11 cellular contexts compared by ENCODE assay signal in the genomic region with DNA sequence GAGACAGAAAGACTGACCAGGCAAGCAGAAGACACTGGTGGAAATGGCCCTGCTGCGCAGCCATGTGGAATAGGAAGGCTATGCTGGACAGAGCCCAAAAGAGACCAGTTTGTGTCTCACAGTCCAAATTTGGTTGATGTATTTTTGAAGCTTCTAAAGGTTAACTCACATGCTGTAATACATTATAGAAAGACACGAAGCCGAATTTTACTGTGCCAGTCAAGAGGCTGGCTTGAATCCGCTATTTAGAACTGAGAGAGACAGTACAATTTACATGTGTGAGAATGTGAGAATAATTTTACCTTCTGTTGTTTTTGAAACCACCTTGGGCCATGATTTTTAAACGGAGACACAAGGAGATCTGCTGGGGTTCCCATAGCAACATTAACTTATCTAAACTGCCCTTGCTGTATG.
DNase-seq lines count a peak whose midpoint lies in the region; ATAC-seq, FAIRE-seq and TF ChIP-seq lines count a peak whose summit lies in the region.
"Had no signal": no experiment of that assay in that cellular context is flagged by ENCODE, and none has a peak within 500 bp of the region (broad histone marks: within the 10 kb centered on the region; RNA-seq: fewer than 3 reads in every experiment).

No MANE protein-coding gene starts in this region.

- H3K4me1 Mint-ChIP-seq in activated naive CD8-positive, alpha-beta T cell treated with anti-CD3 and anti-CD28 coated beads, Interleukin-2, amount 50 U/mL, for 24 hours = peaks cover 61% of the 10 kb centered on the region

- H3K9ac ChIP-seq in trophoblast cell (ENCODE audit: low read length) = no peak overlapping the region

- H2BK5ac ChIP-seq in trophoblast cell (ENCODE audit: low read depth, low read length, poor library complexity) = no peak overlapping the region

- H4K91ac ChIP-seq in trophoblast cell (ENCODE audit: low read depth, low read length) = no peak overlapping the region

- H3K4me1 ChIP-seq in trophoblast cell (ENCODE audit: control insufficient read depth in 1 of 2, insufficient read depth in 2 of 2, low read length in 2 of 2) = no peaks in the 10 kb centered on the region

- H4K8ac ChIP-seq in trophoblast cell (ENCODE audit: low read depth, low read length) = no peak overlapping the region

- no peaks in the 10 kb centered on the region for H3K9me3 ChIP-seq in trophoblast cell (ENCODE audit: insufficient read depth, low read depth, low read length)

- H3K4me3 Mint-ChIP-seq in activated naive CD8-positive, alpha-beta T cell treated with anti-CD3 and anti-CD28 coated beads, Interleukin-2, amount 50 U/mL, for 24 hours = no peak overlapping the region

- H3K36me3 ChIP-seq in trophoblast cell (ENCODE audit: control insufficient read depth in 1 of 2, insufficient read depth in 2 of 2, low read length in 2 of 2) = peaks cover 0 to 3% of the 10 kb centered on the region in 2 experiments

- no peaks in the 10 kb centered on the region for H3K79me2 ChIP-seq in trophoblast cell (ENCODE audit: control insufficient read depth, insufficient read depth, low read length, poor library complexity)

- no peaks in the 10 kb centered on the region for H3K79me1 ChIP-seq in trophoblast cell (ENCODE audit: low read length)

- whole genome bisulfite sequencing in trophoblast cell (ENCODE audit: extremely low coverage, insufficient coverage, insufficient read length) = no CpG with 5 or more reads among the region's 5 CpGs

- H3K27me3 ChIP-seq in trophoblast cell (ENCODE audit: insufficient read depth, low read length) = no peaks in the 10 kb centered on the region

- FAIRE-seq in frontal cortex (lab: Jason Lieb, UNC) = no peak
- FAIRE-seq: G401.6 had no signal

- no peaks in the 10 kb centered on the region for H3K9me3 Mint-ChIP-seq in activated naive CD8-positive, alpha-beta T cell treated with anti-CD3 and anti-CD28 coated beads, Interleukin-2, amount 50 U/mL, for 24 hours
- H3K9me3 Mint-ChIP-seq: activated naive CD8-positive, alpha-beta T cell treated with anti-CD3 and anti-CD28 coated beads, Interleukin-2, amount 10 ng/mL, durations not matched to agents 7 days and 5 days had no signal

- no peak overlapping the region for H3K4ac ChIP-seq in trophoblast cell (ENCODE audit: low read depth, low read length)

- no peak overlapping the region for H2BK120ac ChIP-seq in trophoblast cell (ENCODE audit: insufficient read depth, low read length, poor library complexity)

- no peak overlapping the region for H3K18ac ChIP-seq in trophoblast cell (ENCODE audit: low read length)

- no peak for DNase-seq in activated naive CD8-positive, alpha-beta T cell treated with anti-CD3 and anti-CD28 coated beads, Interleukin-2, amount 50 U/mL, for 24 hours
- no peak for DNase-seq in frontal cortex (ENCODE audit: low spot score in 2 of 2)
- DNase-seq in retina = no peak
- DNase-seq in trophoblast cell = no peak
- DNase-seq in SHP77 treated with DMSO at 0.1 percent for 48 hours (lab: John Stamatoyannopoulos, UW) = no peak
- DNase-seq: activated naive CD8-positive, alpha-beta T cell treated with anti-CD3 and anti-CD28 coated beads, Interleukin-2, amount 10 ng/mL, durations not matched to agents 7 days and 5 days; left ventricle myocardium superior had no signal

- no peak overlapping the region for H4K12ac ChIP-seq in trophoblast cell (ENCODE audit: low read depth, low read length)

- no peak overlapping the region for H3K14ac ChIP-seq in trophoblast cell (ENCODE audit: low read length)

- no peaks in the 10 kb centered on the region for H3K27me3 Mint-ChIP-seq in activated naive CD8-positive, alpha-beta T cell treated with anti-CD3 and anti-CD28 coated beads, Interleukin-2, amount 50 U/mL, for 24 hours
- H3K27me3 Mint-ChIP-seq: activated naive CD8-positive, alpha-beta T cell treated with anti-CD3 and anti-CD28 coated beads, Interleukin-2, amount 10 ng/mL, durations not matched to agents 7 days and 5 days had no signal

- H3K36me3 Mint-ChIP-seq in activated naive CD8-positive, alpha-beta T cell treated with anti-CD3 and anti-CD28 coated beads, Interleukin-2, amount 50 U/mL, for 24 hours (ENCODE audit: low read depth) = peaks cover 39% of the 10 kb centered on the region

- peak; percentile 31 for TF ChIP-seq POLR2A in GM15510 (IDR thresholded peaks at IDR 0.05; ENCODE audit: borderline replicate concordance, extremely low read depth, insufficient read length)

- H3K27ac ChIP-seq in trophoblast cell (ENCODE audit: low read depth, low read length) = no peak overlapping the region

- H2AK5ac ChIP-seq in trophoblast cell (ENCODE audit: low read length) = no peak overlapping the region

- H2BK12ac ChIP-seq in trophoblast cell (ENCODE audit: low read length) = no peak overlapping the region

- H3K4me2 ChIP-seq in trophoblast cell (ENCODE audit: low read length) = no peak overlapping the region

- H2AFZ ChIP-seq in trophoblast cell (ENCODE audit: insufficient read depth, low read length, poor library complexity) = no peak overlapping the region

- H3K23ac ChIP-seq in trophoblast cell (ENCODE audit: low read length) = no peak overlapping the region

- peak overlapping the region; percentile 97 for H3K27ac Mint-ChIP-seq in activated naive CD8-positive, alpha-beta T cell treated with anti-CD3 and anti-CD28 coated beads, Interleukin-2, amount 50 U/mL, for 24 hours
- H3K27ac Mint-ChIP-seq: activated naive CD8-positive, alpha-beta T cell treated with anti-CD3 and anti-CD28 coated beads, Interleukin-2, amount 10 ng/mL, durations not matched to agents 7 days and 5 days had no signal

- H3K4me3 ChIP-seq in trophoblast cell (ENCODE audit: low read depth, low read length) = no peak overlapping the region

- peak; percentile 45 for ATAC-seq in GM19438 (IDR thresholded peaks at IDR 0.05; ENCODE audit: low read depth, unreplicated experiment)
- ATAC-seq in HG03108 (IDR thresholded peaks at IDR 0.05; ENCODE audit: unreplicated experiment) = peak; percentile 34
- ATAC-seq in activated naive CD8-positive, alpha-beta T cell treated with anti-CD3 and anti-CD28 coated beads, Interleukin-2, amount 50 U/mL, for 24 hours = no peak
- ATAC-seq: left ventricle myocardium superior had no signal
